In the genomic region with DNA sequence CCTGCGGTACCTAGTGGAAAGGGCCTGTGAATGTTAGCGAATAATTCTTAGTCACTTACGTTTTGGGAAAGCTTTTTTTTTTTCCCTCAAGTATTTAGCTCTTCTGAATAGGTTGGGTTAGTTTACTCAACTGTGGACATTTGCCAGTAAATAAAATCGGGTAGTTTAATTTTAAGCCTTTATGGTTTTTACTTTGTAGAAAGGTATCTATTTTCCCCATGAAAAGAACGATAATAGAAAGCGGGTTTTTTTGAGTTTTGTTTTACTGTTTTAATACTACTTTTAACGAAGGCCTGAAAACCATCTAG, we compare ENCODE assay signal across 8 cellular contexts. TPM values are rescaled to one million over a fixed set of nuclear protein-coding genes. Genes with fewer than 3 reads are reported as not detected.
DNase-seq lines count a peak whose midpoint lies in the region; ATAC-seq, FAIRE-seq and TF ChIP-seq lines count a peak whose summit lies in the region.

No MANE protein-coding gene starts in this region.

- ATAC-seq in GM23338 (no peak), right cardiac atrium (no peak), HG02870 (IDR thresholded peaks at IDR 0.05; ENCODE audit: unreplicated experiment) (no peak)

- peak overlapping the region; percentile 93 for H3K4me3 Mint-ChIP-seq in GM23338
- H3K4me3 Mint-ChIP-seq in activated CD4-positive, alpha-beta memory T cell treated with anti-CD3 and anti-CD28 coated beads for 36 hours: peak overlapping the region; percentile 81

- H3F3A ChIP-seq in GM23338 (replicated peaks; ENCODE audit: low read depth): peaks cover 16% of the 10 kb centered on the region; the same call in 1 of the 2 replicates

- H3K27ac ChIP-seq in GM23338 (ENCODE audit: low read depth) (peak overlapping the region; percentile 33; the same call in 1 of the 2 replicates), right cardiac atrium (ENCODE audit: low read length) (peak overlapping the region; percentile 91), skin epidermis (peak overlapping the region; percentile 58 to 100 (median 89))

- H3K27me3 Mint-ChIP-seq in GM23338 (ENCODE audit: insufficient read depth, low read depth, poor library complexity): peaks cover 5% of the 10 kb centered on the region
- peaks cover 2% of the 10 kb centered on the region for H3K27me3 Mint-ChIP-seq in activated CD4-positive, alpha-beta memory T cell treated with anti-CD3 and anti-CD28 coated beads for 36 hours

- no peaks in the 10 kb centered on the region for H3K9me2 ChIP-seq in GM23338 (ENCODE audit: insufficient read depth)

- H3K27ac Mint-ChIP-seq in GM23338: peak overlapping the region; percentile 85
- peak overlapping the region; percentile 89 for H3K27ac Mint-ChIP-seq in activated CD4-positive, alpha-beta memory T cell treated with anti-CD3 and anti-CD28 coated beads for 36 hours

- peak overlapping the region; percentile 86 for H3K4me2 ChIP-seq in GM23338

- H3K9me3 Mint-ChIP-seq in GM23338: peaks cover 3% of the 10 kb centered on the region; the same call in 2 of the 3 replicates
- H3K9me3 Mint-ChIP-seq in activated CD4-positive, alpha-beta memory T cell treated with anti-CD3 and anti-CD28 coated beads for 36 hours: no peaks in the 10 kb centered on the region

- no peak overlapping the region for H2AFZ ChIP-seq in GM23338

- POLR2A ChIA-PET in activated CD4-positive, alpha-beta memory T cell treated with anti-CD3 and anti-CD28 coated beads for 36 hours (lab: Charles Lee): interaction anchor here (0.6 to 3.4 kb wide), 6 partner anchors 15 to 160 kb away, joined by 3 to 13 read pairs (median 4); a partner anchor contains a TSS

- H3K4me1 Mint-ChIP-seq in GM23338: peaks cover 44% of the 10 kb centered on the region
- peaks cover 55% of the 10 kb centered on the region for H3K4me1 Mint-ChIP-seq in activated CD4-positive, alpha-beta memory T cell treated with anti-CD3 and anti-CD28 coated beads for 36 hours (ENCODE audit: low read depth)

- H3K79me2 ChIP-seq in GM23338 (replicated peaks; ENCODE audit: insufficient read depth): peaks cover 82% of the 10 kb centered on the region

- peaks cover 68% of the 10 kb centered on the region for H4K20me1 ChIP-seq in GM23338 (replicated peaks; ENCODE audit: insufficient read depth)

- no peak for FAIRE-seq in HTR-8/SVneo (lab: Jason Lieb, UNC)

- H3K4me3 ChIP-seq in GM23338 (peak overlapping the region; percentile 86), right cardiac atrium (ENCODE audit: low read length) (peak overlapping the region; percentile 69), skin epidermis (peak overlapping the region; percentile 63 to 100 (median 78))

- CTCF ChIA-PET in activated CD4-positive, alpha-beta memory T cell treated with anti-CD3 and anti-CD28 coated beads for 36 hours (lab: Charles Lee): interaction anchor here (0.8 to 3.7 kb wide), 17 partner anchors 12 to 176 kb away, joined by 3 to 22 read pairs (median 7); a partner anchor contains a TSS

- H3K4me1 ChIP-seq in GM23338 (ENCODE audit: insufficient read depth) (peaks cover 43% of the 10 kb centered on the region), right cardiac atrium (ENCODE audit: control insufficient read depth, insufficient read depth, low read length) (peaks cover 2% of the 10 kb centered on the region)

- no peak for TF ChIP-seq CTCF in GM23338 (conservative IDR thresholded peaks at IDR 0.05; ENCODE audit: low read depth in 2 of 2)

- intact Hi-C loops in activated CD4-positive, alpha-beta memory T cell treated with anti-CD3 and anti-CD28 coated beads for 36 hours (cut with micrococcal nuclease): loop anchor here (1.0 to 5.0 kb wide), 4 partner anchors 20 to 174 kb away; a partner anchor contains a TSS
- intact Hi-C loops in right cardiac atrium (cut with DNase I): no loop called here

- WGBS in right cardiac atrium: 3% methylated on average over 7 of the region's 7 CpGs

- peaks cover 34% of the 10 kb centered on the region for H3K36me3 Mint-ChIP-seq in GM23338 (ENCODE audit: low read depth)
- peaks cover 34% of the 10 kb centered on the region for H3K36me3 Mint-ChIP-seq in activated CD4-positive, alpha-beta memory T cell treated with anti-CD3 and anti-CD28 coated beads for 36 hours

- no peaks in the 10 kb centered on the region for H3K36me3 ChIP-seq in GM23338 (ENCODE audit: insufficient read depth)

- H3K27me3 ChIP-seq in GM23338 (ENCODE audit: insufficient read depth): no peaks in the 10 kb centered on the region
- H3K27me3 ChIP-seq in right cardiac atrium (ENCODE audit: control insufficient read depth, insufficient read depth): no peaks in the 10 kb centered on the region

- H3K9me3 ChIP-seq in right cardiac atrium (ENCODE audit: control insufficient read depth, low read length): no peaks in the 10 kb centered on the region

- DNase-seq in GM23338 (ENCODE audit: low spot score) (no peak), right cardiac atrium (no peak), mesenteric fat pad (ENCODE audit: low spot score) (no peak), NCI-H2029 (lab: John Stamatoyannopoulos, UW) (no peak), HTR-8/SVneo (ENCODE audit: insufficient read length, low spot score) (no peak)
- DNase-seq in activated CD4-positive, alpha-beta memory T cell treated with anti-CD3 and anti-CD28 coated beads for 36 hours: no peak

TF ChIP-seq in GM23338, 12 proteins besides CTCF, POLR2A, EP300 and RAD21 (continues in another document):
- TF ChIP-seq JUNB (IDR thresholded peaks at IDR 0.05; ENCODE audit: unreplicated experiment) (no peak), STAT1 (IDR thresholded peaks at IDR 0.05; ENCODE audit: unreplicated experiment) (no peak), POLR2AphosphoS5 (IDR thresholded peaks at IDR 0.05; ENCODE audit: low read depth) (no peak), EZH2 (IDR thresholded peaks at IDR 0.05; ENCODE audit: low read depth, unreplicated experiment) (no peak), EZH2phosphoT487 (IDR thresholded peaks at IDR 0.05; ENCODE audit: unreplicated experiment) (no peak), ZNF331 (CRISPR knock-in tag; IDR thresholded peaks at IDR 0.05; ENCODE audit: low read depth) (no peak), NANOG (IDR thresholded peaks at IDR 0.05; ENCODE audit: borderline replicate concordance) (no peak)
- TF ChIP-seq, protein P1, sequence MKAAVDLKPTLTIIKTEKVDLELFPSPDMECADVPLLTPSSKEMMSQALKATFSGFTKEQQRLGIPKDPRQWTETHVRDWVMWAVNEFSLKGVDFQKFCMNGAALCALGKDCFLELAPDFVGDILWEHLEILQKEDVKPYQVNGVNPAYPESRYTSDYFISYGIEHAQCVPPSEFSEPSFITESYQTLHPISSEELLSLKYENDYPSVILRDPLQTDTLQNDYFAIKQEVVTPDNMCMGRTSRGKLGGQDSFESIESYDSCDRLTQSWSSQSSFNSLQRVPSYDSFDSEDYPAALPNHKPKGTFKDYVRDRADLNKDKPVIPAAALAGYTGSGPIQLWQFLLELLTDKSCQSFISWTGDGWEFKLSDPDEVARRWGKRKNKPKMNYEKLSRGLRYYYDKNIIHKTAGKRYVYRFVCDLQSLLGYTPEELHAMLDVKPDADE (IDR thresholded peaks at IDR 0.05): no peak

RNA-seq across cellular contexts. Expression of a gene that starts 1.7 kb away (rescaled TPM):
- 79.5 and 88.2 TPM in 2 replicates for total RNA-seq in GM23338 (2014; rRNA removed; shearing (Covaris generic))
- polyA plus RNA-seq in GM23338 (2016; fragmentation: Nextera tagmentation; extraction: Ambion mirVana) (126 and 128 TPM in 2 replicates), right cardiac atrium (28.8 TPM)
- total RNA-seq in activated CD4-positive, alpha-beta memory T cell treated with anti-CD3 and anti-CD28 coated beads for 36 hours: 10 to 100 TPM; 88.6 to 98.2 TPM
- total RNA-seq in right cardiac atrium (10 to 100 TPM; 45.4 to 47.4 (median 46.3) TPM), mesenteric fat pad (61.3 TPM)

Comparison
In these comparisons a context has a peak if more than half of its experiments do, and no peak if none do; other contexts are left out.
1. H3K27ac ChIP-seq: peak in every context shown above with its lines; median percentile 91 in right cardiac atrium; 89 in skin epidermis; 33 in GM23338.